19 cellular contexts compared by ENCODE assay signal in the genomic region with DNA sequence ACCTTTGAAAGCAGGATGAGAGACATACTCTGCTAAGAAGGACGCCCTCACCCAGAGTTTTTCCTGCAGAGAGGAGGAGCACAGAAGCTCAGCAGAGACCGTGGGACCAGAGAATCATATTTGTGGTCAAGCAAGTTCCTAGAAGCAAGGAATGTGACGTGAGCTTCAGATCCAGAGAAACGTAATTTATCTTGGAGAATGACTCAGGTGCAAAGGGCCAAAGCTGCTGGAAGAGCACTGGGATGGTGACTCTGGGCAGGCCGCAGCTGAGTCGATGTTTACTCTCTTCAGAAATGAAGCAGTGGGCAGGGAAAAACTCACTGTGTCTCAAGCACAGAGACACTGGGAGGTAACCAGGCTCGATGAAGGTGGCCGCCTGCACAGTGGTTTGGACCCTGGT. TPM values are rescaled to one million over a fixed set of nuclear protein-coding genes. Genes with fewer than 3 reads are reported as not detected.
DNase-seq lines count a peak whose midpoint lies in the region; ATAC-seq, FAIRE-seq and TF ChIP-seq lines count a peak whose summit lies in the region.
"Had no signal": no experiment of that assay in that cellular context is flagged by ENCODE, and none has a peak within 500 bp of the region (broad histone marks: within the 10 kb centered on the region; RNA-seq: fewer than 3 reads in every experiment).

No MANE protein-coding gene starts in this region.

- H3K27me3 ChIP-seq in PC-3 (ENCODE audit: low read length) (no peaks in the 10 kb centered on the region), H1 (replicated peaks in 1 of 4; ENCODE audit: control insufficient read depth in 3 of 4, extremely low read depth in 1 of 4, insufficient read depth in 3 of 4, low read length in 3 of 4) (no peaks in the 10 kb centered on the region; a peak in 1 of 7 replicates)
- H3K27me3 ChIP-seq: right atrium auricular region, upper lobe of left lung had no signal

- H3K4me1 ChIP-seq in PC-3 (ENCODE audit: insufficient read depth, low read length) (peaks cover 23% of the 10 kb centered on the region), H1 (replicated peaks in 1 of 4; ENCODE audit: control insufficient read depth in 3 of 4, insufficient read depth in 4 of 4, low read length in 3 of 4) (peaks cover 0 to 7% (median 4%) of the 10 kb centered on the region in 4 experiments; a peak in 4 of 7 replicates)
- H3K4me1 ChIP-seq: upper lobe of left lung had no signal

- TF ChIP-seq RAD21 in H1 (IDR thresholded peaks at IDR 0.05 in 1 of 2, conservative IDR thresholded peaks at IDR 0.05 in 1 of 2; ENCODE audit: low read depth in 2 of 2, low read length in 2 of 2): no peak

- H3K4me3 Mint-ChIP-seq in endothelial cell (ENCODE audit: unreplicated experiment): no peak overlapping the region
- H3K4me3 Mint-ChIP-seq: activated CD4-positive, alpha-beta T cell treated with anti-CD3 and anti-CD28 coated beads, Interleukin-2, amount 10 ng/mL, durations not matched to agents 7 days and 5 days; brain; CD4-positive, CD25-positive, alpha-beta regulatory T cell; natural killer cell; T-helper 2 cell treated with Interferon-gamma antibody and Interleukin-4, amounts not matched to agents 5 μg/mL and 100 μg/mL, for 36 hours had no signal

- H3K9me2 ChIP-seq in PC-3 (replicated peaks; ENCODE audit: low read length): no peaks in the 10 kb centered on the region

- H3K9me3 ChIP-seq in PC-3 (ENCODE audit: low read length): no peaks in the 10 kb centered on the region
- H3K9me3 ChIP-seq in H1 (ENCODE audit: insufficient read depth in 2 of 2, low read depth in 1 of 2, low read length in 1 of 2): no peaks in the 10 kb centered on the region
- H3K9me3 ChIP-seq: right atrium auricular region, upper lobe of left lung had no signal

- no peak overlapping the region for H2AFZ ChIP-seq in PC-3 (ENCODE audit: low read length)
- no peak overlapping the region for H2AFZ ChIP-seq in H1 (ENCODE audit: low read length)

- ATAC-seq in PC-3: peak; percentile 27; the same call in 1 of the 2 replicates
- ATAC-seq in HG02798 (IDR thresholded peaks at IDR 0.05; ENCODE audit: poor library complexity, unreplicated experiment): no peak
- ATAC-seq: natural killer cell had no signal

- BruUV-seq in PC-3 (replicated peaks; lab: Mats Ljungman, UMichigan): no TSS peak

- TF ChIP-seq POLR2A in H1 (IDR thresholded peaks at IDR 0.05; ENCODE audit: control extremely low read depth in 1 of 2, low read depth in 2 of 2, low read length in 2 of 2): no peak

- H3K36me3 Mint-ChIP-seq in endothelial cell (ENCODE audit: low read depth, unreplicated experiment): no peaks in the 10 kb centered on the region
- H3K36me3 Mint-ChIP-seq: CD4-positive, CD25-positive, alpha-beta regulatory T cell; natural killer cell had no signal

- no peaks in the 10 kb centered on the region for H4K20me1 ChIP-seq in PC-3 (ENCODE audit: low read length)
- no peaks in the 10 kb centered on the region for H4K20me1 ChIP-seq in H1 (replicated peaks in 1 of 2; ENCODE audit: control insufficient read depth in 1 of 2, insufficient read depth in 2 of 2, low read length in 2 of 2)

- POLR2A ChIA-PET in PC-3 (lab: Charles Lee; ENCODE audit: unreplicated experiment) (interaction anchor here (0.6 kb wide), 1 partner anchor 1192 kb away, joined by 7 read pairs; no protein-coding TSS in a partner anchor), H1 (lab: Charles Lee; ENCODE audit: partially characterized antibody) (interaction anchor here (1.7 kb wide), 1 partner anchor 13 kb away, joined by 5 read pairs; no protein-coding TSS in a partner anchor)

- no peak overlapping the region for H4K91ac ChIP-seq in H1 (replicated peaks; ENCODE audit: insufficient read length, low read length)

- no peaks in the 10 kb centered on the region for H3K9me3 Mint-ChIP-seq in endothelial cell (ENCODE audit: unreplicated experiment)
- H3K9me3 Mint-ChIP-seq: activated CD4-positive, alpha-beta T cell treated with anti-CD3 and anti-CD28 coated beads, Interleukin-2, amount 10 ng/mL, durations not matched to agents 7 days and 5 days; natural killer cell; T-helper 2 cell treated with Interferon-gamma antibody and Interleukin-4, amounts not matched to agents 5 μg/mL and 100 μg/mL, for 36 hours had no signal

- no peak for TF ChIP-seq CTCF in PC-3 (conservative IDR thresholded peaks at IDR 0.05; ENCODE audit: low read depth, low read length)
- no peak for TF ChIP-seq CTCF in H1 (IDR thresholded peaks at IDR 0.05; ENCODE audit: control extremely low read depth in 1 of 3, insufficient read depth in 1 of 3, low read depth in 1 of 3, low read length in 3 of 3)
- TF ChIP-seq CTCF in endothelial cell (IDR thresholded peaks at IDR 0.05; ENCODE audit: unreplicated experiment): no peak

- peaks cover 10% of the 10 kb centered on the region for H3K27me3 Mint-ChIP-seq in endothelial cell (ENCODE audit: unreplicated experiment)

- H2BK15ac ChIP-seq in H1 (ENCODE audit: low read length): no peak overlapping the region

- H2BK12ac ChIP-seq in H1 (ENCODE audit: low read depth, low read length): no peak overlapping the region

- H3F3A ChIP-seq in PC-3 (ENCODE audit: low read length, unreplicated experiment): no peaks in the 10 kb centered on the region

- FAIRE-seq in H1 (lab: Jason Lieb, UNC): no peak

- TF ChIP-seq EP300 in H1 (IDR thresholded peaks at IDR 0.05; ENCODE audit: borderline replicate concordance in 1 of 2, low read depth in 2 of 2, low read length in 2 of 2): no peak

- peak overlapping the region; percentile 29 for H3K4me2 ChIP-seq in PC-3 (ENCODE audit: low read length)
- H3K4me2 ChIP-seq in H1 (ENCODE audit: insufficient read depth in 1 of 2, low read depth in 2 of 2, low read length in 2 of 2): no peak overlapping the region

- H3K23me2 ChIP-seq in H1 (ENCODE audit: low read depth, low read length): no peaks in the 10 kb centered on the region; the same call in 1 of the 2 replicates

- H3K9ac ChIP-seq in PC-3 (ENCODE audit: low read length) (0 out of 2 replicates have a peak overlapping the region, but pooled peaks have one; percentile 8), H1 (replicated peaks in 1 of 4; ENCODE audit: extremely low read depth in 1 of 4, low read depth in 3 of 4, low read length in 3 of 4) (no peak overlapping the region)

- H2AK5ac ChIP-seq in H1 (ENCODE audit: low read depth, low read length): no peak overlapping the region

- H2BK120ac ChIP-seq in H1 (replicated peaks; ENCODE audit: low read depth, low read length): no peak overlapping the region

- H3K4me1 Mint-ChIP-seq in endothelial cell (ENCODE audit: unreplicated experiment): peaks cover 13% of the 10 kb centered on the region
- H3K4me1 Mint-ChIP-seq: activated CD4-positive, alpha-beta T cell treated with anti-CD3 and anti-CD28 coated beads, Interleukin-2, amount 10 ng/mL, durations not matched to agents 7 days and 5 days; CD4-positive, CD25-positive, alpha-beta regulatory T cell had no signal

- 88% methylated on average over 8 of the region's 8 CpGs; no CpG with 5 or more reads in 1 of the 2 experiments for WGBS in H1 (ENCODE audit: extremely low coverage in 1 of 2, insufficient coverage in 1 of 2, insufficient read length in 1 of 2, insufficient replicate concordance in 2 of 2, low coverage in 1 of 2, low lambda C conversion rate in 2 of 2, missing lambda C conversion rate in 1 of 2), 2 experiments

- H2BK20ac ChIP-seq in H1 (ENCODE audit: low read length): 0 out of 2 replicates have a peak overlapping the region, but pooled peaks have one; percentile 27

- H4K8ac ChIP-seq in H1 (ENCODE audit: extremely low read depth, insufficient read depth, low read length): no peak overlapping the region

- no peak overlapping the region for H3K4me3 ChIP-seq in PC-3 (ENCODE audit: low read length)
- H3K4me3 ChIP-seq in H1 (ENCODE audit: extremely low read depth in 1 of 4, insufficient read depth in 2 of 4, low read depth in 3 of 4, low read length in 4 of 4): no peak overlapping the region
- H3K4me3 ChIP-seq: right atrium auricular region, upper lobe of left lung had no signal

- no peak overlapping the region for H2BK5ac ChIP-seq in H1 (ENCODE audit: low read depth, low read length)

- H3K4ac ChIP-seq in H1 (replicated peaks; ENCODE audit: insufficient read length, low read depth, low read length): no peak overlapping the region

- H3K56ac ChIP-seq in H1 (replicated peaks; ENCODE audit: insufficient read length, low read depth, low read length): no peak overlapping the region

- no peaks in the 10 kb centered on the region for H3K79me1 ChIP-seq in H1 (ENCODE audit: low read depth, low read length)

- H3K23ac ChIP-seq in H1 (ENCODE audit: insufficient read length): no peak overlapping the region

- no peak overlapping the region for H3K14ac ChIP-seq in H1 (ENCODE audit: insufficient read length)

- intact Hi-C loops in PC-3 (cut with micrococcal nuclease): no loop called here

- CTCF ChIA-PET in PC-3 (lab: Charles Lee) (interaction anchor here (0.5 kb wide), 1 partner anchor 52 kb away, joined by 7 read pairs; no protein-coding TSS in a partner anchor), H1 (lab: Charles Lee; ENCODE audit: partially characterized antibody) (interaction anchor here (0.7 to 2.2 kb wide), 8 partner anchors 9 to 81 kb away, joined by 3 to 8 read pairs (median 3); no protein-coding TSS in a partner anchor)

- no peak overlapping the region for H3K27ac Mint-ChIP-seq in endothelial cell (ENCODE audit: unreplicated experiment)
- H3K27ac Mint-ChIP-seq: activated CD4-positive, alpha-beta T cell treated with anti-CD3 and anti-CD28 coated beads, Interleukin-2, amount 10 ng/mL, durations not matched to agents 7 days and 5 days; CD4-positive, CD25-positive, alpha-beta regulatory T cell; natural killer cell; T-helper 2 cell treated with Interferon-gamma antibody and Interleukin-4, amounts not matched to agents 5 μg/mL and 100 μg/mL, for 36 hours had no signal

- H3K79me2 ChIP-seq in PC-3 (ENCODE audit: low read length) (no peaks in the 10 kb centered on the region), H1 (ENCODE audit: control insufficient read depth in 1 of 2, insufficient read depth in 2 of 2, low read length in 2 of 2) (no peaks in the 10 kb centered on the region)

- H3K27ac ChIP-seq in PC-3 (ENCODE audit: low read length) (peak overlapping the region; percentile 70), H1 (ENCODE audit: low read depth, low read length) (no peak overlapping the region)
- H3K27ac ChIP-seq: right atrium auricular region, upper lobe of left lung had no signal

- DNase-seq in Daoy (ENCODE audit: low read depth) (peak; percentile 43), PC-3 (peak; percentile 87), H1 (ENCODE audit: low read depth in 1 of 2, low spot score in 2 of 2) (no peak), non-pigmented ciliary epithelial cell (ENCODE audit: low read depth) (peak; percentile 79), DMS153 (lab: John Stamatoyannopoulos, UW) (no peak), endothelial cell (ENCODE audit: low spot score) (no peak)
- no peak for DNase-seq in effector CD8-positive, alpha-beta T cell (lab: John Stamatoyannopoulos, UW)
- DNase-seq: activated CD4-positive, alpha-beta T cell treated with anti-CD3 and anti-CD28 coated beads, Interleukin-2, amount 10 ng/mL, durations not matched to agents 7 days and 5 days; CD4-positive, CD25-positive, alpha-beta regulatory T cell; H7; Karpas-422; natural killer cell; NCI-H1436; stimulated activated CD4-positive, alpha-beta T cell treated with anti-CD3 and anti-CD28 coated beads, Interleukin-2, amount 100 ng/mL, for 48 hours; upper lobe of left lung had no signal

- H3K36me3 ChIP-seq in PC-3 (ENCODE audit: low read depth, low read length) (no peaks in the 10 kb centered on the region), H1 (ENCODE audit: control insufficient read depth in 2 of 4, insufficient read depth in 4 of 4, low read length in 3 of 4) (no peaks in the 10 kb centered on the region)
- H3K36me3 ChIP-seq: right atrium auricular region, upper lobe of left lung had no signal

- no peak overlapping the region for H3K18ac ChIP-seq in H1 (ENCODE audit: extremely low read depth, low read length)

- no peak overlapping the region for H4K5ac ChIP-seq in H1 (ENCODE audit: insufficient read length, low read depth, low read length)

RNA-seq across cellular contexts. Expression of gene IGFBP2, which starts 50.1 kb away (rescaled TPM):
- total RNA-seq in Daoy (2014; rRNA removed; shearing (Covaris generic)): 14.9 and 17.2 TPM in 2 replicates
- total RNA-seq in PC-3 (2014; rRNA removed): 174 and 183 TPM in 2 replicates
- total RNA-seq in H1 (2021; fragmentation: NEBNext Ultra II Directional; extraction: Animal tissue kit (Norgen Biotek cat#: 25700)): 322 and 326 TPM in 2 replicates
- polyA plus RNA-seq in H1 (2011; rRNA removed): 782 and 980 TPM in 2 replicates
- polyA plus RNA-seq in H1 (2011; cell fraction: cytosol; rRNA removed): 607 TPM
- polyA plus RNA-seq in H1 (2011; cell fraction: nucleus; rRNA removed): 562 TPM
- polyA plus RNA-seq in H1 (2012, experiment 1 of 2): 269 to 492 TPM (median 434 TPM) in 4 replicates
- 469 TPM for polyA plus RNA-seq in H1 (2012, experiment 2 of 2)
- 853 TPM for polyA plus RNA-seq in H1 (2013, experiment 1 of 2)
- polyA plus RNA-seq in H1 (2013, experiment 2 of 2): 787 TPM
- polyA minus RNA-seq in H1 (2011; rRNA and poly(A)+ RNA removed): 98.8 and 122 TPM in 2 replicates
- polyA minus RNA-seq in H1 (2011; cell fraction: cytosol; rRNA and poly(A)+ RNA removed): 242 TPM
- 141 TPM for polyA minus RNA-seq in H1 (2011; cell fraction: nucleus; rRNA and poly(A)+ RNA removed)
- total RNA-seq in endothelial cell (ENCODE audit: unreplicated experiment): 1,170 TPM
- total RNA-seq: CD4-positive, CD25-positive, alpha-beta regulatory T cell had no signal
- polyA plus RNA-seq: CD4-positive, CD25-positive, alpha-beta regulatory T cell had no signal

Comparison
In these comparisons a context has a peak if more than half of its experiments do, and no peak if none do; other contexts are left out.
1. DNase-seq: peak in Daoy (single experiment), PC-3 (single experiment) and non-pigmented ciliary epithelial cell (single experiment); none in H1 (0 of 2), DMS153 (single experiment), endothelial cell (single experiment) and effector CD8-positive, alpha-beta T cell (single experiment).